Comparison of ENCODE assay signal across 13 cellular contexts in genomic region chr13:38394777-38395504, GRCh38. TPM values are rescaled to one million over a fixed set of nuclear protein-coding genes. Genes with fewer than 3 reads are reported as not detected.
DNase-seq lines count a peak whose midpoint lies in the region; ATAC-seq lines count a peak whose summit lies in the region.
"Had no signal": no experiment of that assay in that cellular context is flagged by ENCODE, and none has a peak within 500 bp of the region (broad histone marks: within the 10 kb centered on the region; RNA-seq: fewer than 3 reads in every experiment).

No MANE protein-coding gene starts in this region.

- DNase-seq in Caki2 (ENCODE audit: low read depth) (peak; percentile 42), MG63 (peak; percentile 58), adipocyte (ENCODE audit: low read depth) (peak; percentile 45), left kidney (ENCODE audit: low read depth, low spot score) (peak; percentile 90), mucosa of gallbladder (ENCODE audit: low spot score) (no peak), T-helper 9 cell (no peak)
- DNase-seq: activated CD4-positive, alpha-beta T cell treated with anti-CD3 and anti-CD28 coated beads, Interleukin-2, amount 50 U/mL, for 1 hour; aorta; NCI-H2227 treated with DMSO at 0.1 percent for 48 hours; ovary; RPMI8226 had no signal

- H3K4me1 ChIP-seq in adipocyte (ENCODE audit: control insufficient read depth, insufficient read depth, low read length): peaks cover 8% of the 10 kb centered on the region

- H3K9ac ChIP-seq in adipocyte (ENCODE audit: low read length): no peak overlapping the region

- in situ Hi-C loops in Caki2 (cut with HindIII; ENCODE audit: low pct_unique_long_range_greater_than_20kb, low sequenced_read_pairs): no loop called here

- no peaks in the 10 kb centered on the region for H3K27me3 ChIP-seq in MG63
- H3K27me3 ChIP-seq in adipocyte (replicated peaks; ENCODE audit: control insufficient read depth, insufficient read depth, low read length): no peaks in the 10 kb centered on the region
- H3K27me3 ChIP-seq: ovary had no signal

- H3K9me3 ChIP-seq in MG63 (no peaks in the 10 kb centered on the region; the same call in 1 of the 2 replicates), adipocyte (ENCODE audit: control insufficient read depth, low read length) (no peaks in the 10 kb centered on the region)
- H3K9me3 ChIP-seq: ovary had no signal

- no peak for ATAC-seq in GM19467 (IDR thresholded peaks at IDR 0.05; ENCODE audit: unreplicated experiment)
- ATAC-seq in HG03460 (IDR thresholded peaks at IDR 0.05; ENCODE audit: unreplicated experiment): no peak

- H3K36me3 ChIP-seq in MG63 (no peaks in the 10 kb centered on the region), adipocyte (ENCODE audit: control insufficient read depth, insufficient read depth, low read length, severe bottlenecking) (no peaks in the 10 kb centered on the region)
- H3K36me3 ChIP-seq: ovary had no signal

- H3K4me3 ChIP-seq in MG63 (no peak overlapping the region), adipocyte (ENCODE audit: low read length) (no peak overlapping the region)
- H3K4me3 ChIP-seq: ovary had no signal

RNA-seq across cellular contexts. Expression of gene UFM1, which starts 45.3 kb away (rescaled TPM):
- 35.1 and 48.7 TPM in 2 replicates for total RNA-seq in Caki2 (2014; rRNA removed; shearing (Covaris generic); ENCODE audit: low replicate concordance)
- 52.6 and 144 TPM in 2 replicates for total RNA-seq in MG63 (2014; rRNA removed; shearing (Covaris generic); ENCODE audit: low replicate concordance)
- total RNA-seq in mucosa of gallbladder: 50.0 TPM

Comparison
In these comparisons a context has a peak if more than half of its experiments do, and no peak if none do; other contexts are left out.
1. DNase-seq: peak in Caki2 (single experiment), MG63 (single experiment), adipocyte (single experiment) and left kidney (single experiment); none in mucosa of gallbladder (single experiment) and T-helper 9 cell (single experiment).